ENCODE assay signal across 27 cellular contexts in genomic region chr22:50604623-50605348, GRCh38. TPM values are rescaled to one million over a fixed set of nuclear protein-coding genes. Genes with fewer than 3 reads are reported as not detected.
"Had no signal": no experiment of that assay in that cellular context is flagged by ENCODE, and none has a peak within 500 bp of the region (broad histone marks: within the 10 kb centered on the region; RNA-seq: fewer than 3 reads in every experiment).

No MANE protein-coding gene starts in this region.

- DNase-seq: activated CD4-positive, alpha-beta T cell treated with anti-CD3 and anti-CD28 coated beads for 4 hours; activated CD4-positive, alpha-beta T cell treated with anti-CD3 and anti-CD28 coated beads, Interleukin-2, amount 50 U/mL, for 48 hours; activated naive CD4-positive, alpha-beta T cell treated with Interleukin-2 at 50 U/mL for 16 hours; activated naive CD8-positive, alpha-beta T cell treated with anti-CD3 and anti-CD28 coated beads for 36 hours; activated T-cell treated with anti-CD3 and anti-CD28 coated beads, Interleukin-2, amount 50 U/mL, for 48 hours; colonic mucosa; esophagus squamous epithelium; hypothalamus; left cardiac atrium; lower lobe of right lung; naive B cell; retina; stimulated activated CD4-positive, alpha-beta T cell treated with anti-CD3 and anti-CD28 coated beads, Interleukin-1b, Interleukin-23, amount 100 ng/mL, for 48 hours; stimulated activated naive CD8-positive, alpha-beta T cell treated with anti-CD3 and anti-CD28 coated beads, Interleukin-15, amount 100 ng/mL, for 72 hours; T1000; tibial artery had no signal

- ATAC-seq: gastrocnemius medialis; left cardiac atrium; lower lobe of right lung; stimulated activated naive CD8-positive, alpha-beta T cell treated with anti-CD3 and anti-CD28 coated beads, Interleukin-15, amount 100 ng/mL, for 72 hours; WTC11 had no signal

- H3K4me3 ChIP-seq: colonic mucosa, esophagus squamous epithelium, gastrocnemius medialis, lower lobe of right lung, tibial artery had no signal

- FAIRE-seq: astrocyte had no signal

- H3K27ac ChIP-seq: colonic mucosa, esophagus squamous epithelium, gastrocnemius medialis, lower lobe of right lung, tibial artery had no signal

- H3K36me3 ChIP-seq: colonic mucosa, esophagus squamous epithelium, gastrocnemius medialis, lower lobe of right lung, tibial artery had no signal

- H3K4me1 ChIP-seq: colonic mucosa, gastrocnemius medialis, lower lobe of right lung had no signal

- H3K9me3 ChIP-seq: colonic mucosa, esophagus squamous epithelium, gastrocnemius medialis, lower lobe of right lung, tibial artery had no signal

RNA-seq across cellular contexts. Expression of gene SYCE3, which starts 42.1 kb away (rescaled TPM):
- total RNA-seq: activated CD8-positive, alpha-beta memory T cell treated with anti-CD3 and anti-CD28 coated beads for 36 hours; astrocyte; colonic mucosa; gastrocnemius medialis; left cardiac atrium; lower lobe of right lung; mesenteric fat pad; mucosa of gallbladder; neural crest cell; omental fat pad; progenitor cell of endocrine pancreas; skeletal muscle tissue; ureter had no signal
